17 cellular contexts compared by ENCODE assay signal in genomic region chr17:50298018-50298417, GRCh38. TPM values are rescaled to one million over a fixed set of nuclear protein-coding genes. Genes with fewer than 3 reads are reported as not detected.
"Had no signal": no experiment of that assay in that cellular context is flagged by ENCODE, and none has a peak within 500 bp of the region (broad histone marks: within the 10 kb centered on the region; RNA-seq: fewer than 3 reads in every experiment).

No MANE protein-coding gene starts in this region.

- H3K27ac ChIP-seq: hepatocyte, neutrophil, pancreas, psoas muscle, right atrium auricular region, suprapubic skin, tibial nerve had no signal

- FAIRE-seq: colon, pancreas had no signal

- DNase-seq: foreskin melanocyte, mammary epithelial cell had no signal

- H3K27me3 ChIP-seq: hepatocyte, neutrophil, pancreas, right atrium auricular region, suprapubic skin, tibial nerve had no signal

- H3K4me2 ChIP-seq: hepatocyte had no signal

- H3K9me3 ChIP-seq: neutrophil, pancreas, psoas muscle, right atrium auricular region, suprapubic skin, tibial nerve had no signal

- H2AFZ ChIP-seq: hepatocyte had no signal

- H3K79me2 ChIP-seq: hepatocyte had no signal

- H3K4me1 ChIP-seq: pancreas, psoas muscle, right atrium auricular region, tibial nerve had no signal

- H3K36me3 ChIP-seq: neutrophil, pancreas, right atrium auricular region, suprapubic skin, tibial nerve had no signal

- H3K4me3 ChIP-seq: hepatocyte, pancreas, psoas muscle, right atrium auricular region, suprapubic skin, tibial nerve had no signal

RNA-seq across cellular contexts. Expression of gene TMEM92, which starts 23.8 kb away (rescaled TPM):
- total RNA-seq: dermis microvascular lymphatic vessel endothelial cell, endothelial cell of umbilical vein, left ventricle myocardium superior, myocyte, psoas muscle, right atrium auricular region, skeletal muscle tissue, T-helper 17 cell had no signal
- polyA plus RNA-seq: immature natural killer cell had no signal
